In genomic region chr20:34715384-34715783, GRCh38 we compare ENCODE assay signal across 21 cellular contexts. TPM values are rescaled to one million over a fixed set of nuclear protein-coding genes. Genes with fewer than 3 reads are reported as not detected.
DNase-seq lines count a peak whose midpoint lies in the region; ATAC-seq and TF ChIP-seq lines count a peak whose summit lies in the region.
"Had no signal": no experiment of that assay in that cellular context is flagged by ENCODE, and none has a peak within 500 bp of the region (broad histone marks: within the 10 kb centered on the region; RNA-seq: fewer than 3 reads in every experiment).

No MANE protein-coding gene starts in this region.

- no peaks in the 10 kb centered on the region; the same call in 1 of the 2 replicates for H4K20me1 ChIP-seq in PC-3 (ENCODE audit: low read length)

- H3K79me2 ChIP-seq in PC-3 (ENCODE audit: low read length): no peaks in the 10 kb centered on the region

- no peaks in the 10 kb centered on the region for H3F3A ChIP-seq in PC-3 (ENCODE audit: low read length, unreplicated experiment)

- POLR2A ChIA-PET in PC-3 (lab: Charles Lee; ENCODE audit: unreplicated experiment): no interaction called here

- peaks cover 10% of the 10 kb centered on the region for H3K27me3 Mint-ChIP-seq in mesothelial cell of epicardium (ENCODE audit: low read depth)

- H3K4me1 ChIP-seq in PC-3 (ENCODE audit: insufficient read depth, low read length) (peaks cover 29% of the 10 kb centered on the region), rectal smooth muscle tissue (ENCODE audit: control insufficient read depth, insufficient read depth, low read length) (peaks cover 3% of the 10 kb centered on the region)

- no peak overlapping the region for H3K4me2 ChIP-seq in PC-3 (ENCODE audit: low read length)
- H3K4me2 ChIP-seq: GM23338, PC-9 had no signal

- no peak overlapping the region for H3K4me3 Mint-ChIP-seq in mesothelial cell of epicardium
- H3K4me3 Mint-ChIP-seq: GM23338 had no signal

- ATAC-seq in PC-3: no peak
- ATAC-seq: GM12878, GM23338 had no signal

- no peaks in the 10 kb centered on the region for H3K9me2 ChIP-seq in PC-3 (replicated peaks; ENCODE audit: low read length)

- no peaks in the 10 kb centered on the region for H3K9me3 ChIP-seq in PC-3 (ENCODE audit: low read length)
- H3K9me3 ChIP-seq: SJSA1 had no signal

- CTCF ChIA-PET in PC-3 (lab: Charles Lee): no interaction called here

- H3K4me1 Mint-ChIP-seq in mesothelial cell of epicardium: peaks cover 12% of the 10 kb centered on the region

- H3K27me3 ChIP-seq in PC-3 (ENCODE audit: low read length): no peaks in the 10 kb centered on the region
- H3K27me3 ChIP-seq in rectal smooth muscle tissue (ENCODE audit: control insufficient read depth, insufficient read depth, low read length): no peaks in the 10 kb centered on the region
- H3K27me3 ChIP-seq: SJSA1 had no signal

- intact Hi-C loops in PC-3 (cut with micrococcal nuclease): no loop called here

- no peaks in the 10 kb centered on the region for H3K9me3 Mint-ChIP-seq in mesothelial cell of epicardium
- H3K9me3 Mint-ChIP-seq: GM23338 had no signal

- no peak overlapping the region for H3K27ac Mint-ChIP-seq in mesothelial cell of epicardium
- H3K27ac Mint-ChIP-seq: GM23338 had no signal

- no peak overlapping the region for H3K9ac ChIP-seq in PC-3 (ENCODE audit: low read length)
- peak overlapping the region; percentile 35 for H3K9ac ChIP-seq in rectal smooth muscle tissue (ENCODE audit: low read length)

- peak; percentile 38 for DNase-seq in EL
- peak; percentile 31 for DNase-seq in PC-3
- peak; percentile 43 for DNase-seq in epithelial cell of esophagus (ENCODE audit: low read depth)
- no peak for DNase-seq in DMS153 (lab: John Stamatoyannopoulos, UW)
- no peak for DNase-seq in HCEC 1CT
- DNase-seq in mesothelial cell of epicardium (ENCODE audit: low spot score in 2 of 2, unreplicated experiment in 2 of 2): no peak
- no peak for DNase-seq in NCI-H1417 (lab: John Stamatoyannopoulos, UW)
- DNase-seq: AML-193, DND-41, GF-D8, KBM-7, MV-4-11, NCI-H187 treated with DMSO at 0.1 percent for 48 hours, NCI-H226, NCI-H526, PC-9 had no signal

- H3K36me3 Mint-ChIP-seq in mesothelial cell of epicardium: peaks cover 22% of the 10 kb centered on the region

- H3K27ac ChIP-seq in PC-3 (ENCODE audit: low read length) (peak overlapping the region; percentile 5; the same call in 1 of the 2 replicates), rectal smooth muscle tissue (ENCODE audit: low read depth, low read length) (no peak overlapping the region)
- H3K27ac ChIP-seq: C4-2B, PC-9, SJSA1 had no signal

- no peak overlapping the region for H3K4me3 ChIP-seq in PC-3 (ENCODE audit: low read length)
- H3K4me3 ChIP-seq in epithelial cell of esophagus (ENCODE audit: low read length): no peak overlapping the region
- no peak overlapping the region for H3K4me3 ChIP-seq in rectal smooth muscle tissue (ENCODE audit: low read length)
- H3K4me3 ChIP-seq: GM12878, GM23338, PC-9, SJSA1 had no signal

- peaks cover 10% of the 10 kb centered on the region; the same call in 1 of the 2 replicates for H3K36me3 ChIP-seq in PC-3 (ENCODE audit: low read depth, low read length)
- peaks cover 28% of the 10 kb centered on the region for H3K36me3 ChIP-seq in rectal smooth muscle tissue (ENCODE audit: control insufficient read depth, insufficient read depth, low read length)

- BruUV-seq in PC-3 (replicated peaks; lab: Mats Ljungman, UMichigan): no TSS peak

- H2AFZ ChIP-seq in PC-3 (ENCODE audit: low read length): no peak overlapping the region
- H2AFZ ChIP-seq: GM23338, PC-9 had no signal

- TF ChIP-seq CTCF in PC-3 (conservative IDR thresholded peaks at IDR 0.05; ENCODE audit: low read depth, low read length) (no peak), epithelial cell of esophagus (IDR thresholded peaks at IDR 0.05; ENCODE audit: insufficient read depth, low read depth, low read length, missing control alignments) (no peak), mesothelial cell of epicardium (IDR thresholded peaks at IDR 0.05; ENCODE audit: unreplicated experiment) (no peak)

RNA-seq across cellular contexts. Expression of gene TP53INP2, which starts 11.2 kb away (rescaled TPM):
- total RNA-seq in PC-3 (2014; rRNA removed) (2.1 and 3.3 TPM in 2 replicates), mesothelial cell of epicardium (11.8 to 13.1 TPM (median 12.0 TPM) in 3 replicates)

RNA-seq across cellular contexts. Expression of gene PIGU, which starts 38.5 kb away (rescaled TPM):
- total RNA-seq in PC-3 (2014; rRNA removed) (24.5 and 27.9 TPM in 2 replicates), mesothelial cell of epicardium (31.7 to 34.1 TPM (median 32.6 TPM) in 3 replicates)

Comparison
In these comparisons a context has a peak if more than half of its experiments do, and no peak if none do; other contexts are left out.
1. DNase-seq: peak in EL (single experiment), PC-3 (single experiment) and epithelial cell of esophagus (single experiment); none in DMS153 (single experiment), HCEC 1CT (single experiment), mesothelial cell of epicardium (0 of 2) and NCI-H1417 (0 of 3).